Comparison of ENCODE assay signal across 24 cellular contexts in genomic region chr11:35859311-35859710, GRCh38.
"Had no signal": no experiment of that assay in that cellular context is flagged by ENCODE, and none has a peak within 500 bp of the region (broad histone marks: within the 10 kb centered on the region; RNA-seq: fewer than 3 reads in every experiment).

No MANE protein-coding gene starts in this region.

- H3K9me3 ChIP-seq: esophagus squamous epithelium, mucosa of descending colon, pancreas, right lobe of liver, tibial nerve, vagina had no signal

- H3K36me3 ChIP-seq: esophagus squamous epithelium, pancreas, right lobe of liver, tibial nerve, vagina had no signal

- H3K27me3 Mint-ChIP-seq: activated CD8-positive, alpha-beta memory T cell treated with anti-CD3 and anti-CD28 coated beads, Interleukin-2, amount 10 ng/mL, durations not matched to agents 7 days and 5 days had no signal

- H3K36me3 Mint-ChIP-seq: activated CD8-positive, alpha-beta memory T cell treated with anti-CD3 and anti-CD28 coated beads, Interleukin-2, amount 10 ng/mL, durations not matched to agents 7 days and 5 days; activated naive CD8-positive, alpha-beta T cell treated with anti-CD3 and anti-CD28 coated beads for 36 hours; naive B cell had no signal

- H3K4me3 Mint-ChIP-seq: activated CD4-positive, alpha-beta memory T cell treated with anti-CD3 and anti-CD28 coated beads, Interleukin-2, amount 10 ng/mL, durations not matched to agents 7 days and 5 days; activated CD8-positive, alpha-beta memory T cell treated with anti-CD3 and anti-CD28 coated beads, Interleukin-2, amount 10 ng/mL, durations not matched to agents 7 days and 5 days; activated naive CD8-positive, alpha-beta T cell treated with anti-CD3 and anti-CD28 coated beads for 36 hours; dendritic cell treated with granulocyte-macrophage colony-stimulating factor and Interleukin-4, amounts not matched to agents 40 ng/mL and 50 ng/mL, for 4 days; naive B cell; neural crest cell; stimulated activated naive CD8-positive, alpha-beta T cell treated with anti-CD3 and anti-CD28 coated beads, Interleukin-15, Interleukin-2, amounts not matched to agents 100 ng/mL and 50 ng/mL, for 24 hours had no signal

- H3K4me3 ChIP-seq: esophagus squamous epithelium, mucosa of descending colon, pancreas, right lobe of liver, tibial nerve, vagina had no signal

- H3K27me3 ChIP-seq: esophagus squamous epithelium, pancreas, right lobe of liver, tibial nerve, vagina had no signal

- H3K4me1 ChIP-seq: esophagus squamous epithelium, pancreas, right lobe of liver, vagina had no signal

- H3K27ac ChIP-seq: esophagus squamous epithelium, pancreas, right lobe of liver, tibial nerve, vagina had no signal

- DNase-seq: activated CD4-positive, alpha-beta memory T cell treated with anti-CD3 and anti-CD28 coated beads, Interleukin-2, amount 10 ng/mL, durations not matched to agents 7 days and 5 days; activated CD4-positive, alpha-beta T cell treated with anti-CD3 and anti-CD28 coated beads for 48 hours; activated CD4-positive, CD25-positive, alpha-beta regulatory T cell; activated CD8-positive, alpha-beta memory T cell treated with anti-CD3 and anti-CD28 coated beads, Interleukin-2, amount 10 ng/mL, durations not matched to agents 7 days and 5 days; activated naive CD8-positive, alpha-beta T cell treated with anti-CD3 and anti-CD28 coated beads for 36 hours; amygdala; effector memory CD4-positive, alpha-beta T cell; esophagus squamous epithelium; foreskin melanocyte; hypothalamus; mucosa of descending colon; naive B cell; pancreas; right lobe of liver; small intestine; stimulated activated CD4-positive, alpha-beta T cell treated with anti-CD3 and anti-CD28 coated beads, Interleukin-15, amount 100 ng/mL, for 24 hours; stimulated activated CD4-positive, alpha-beta T cell treated with anti-CD3 and anti-CD28 coated beads, Interleukin-2, amount 100 ng/mL, for 48 hours; T-helper 1 cell; T1000 had no signal

- H3K9me3 Mint-ChIP-seq: activated CD4-positive, alpha-beta memory T cell treated with anti-CD3 and anti-CD28 coated beads, Interleukin-2, amount 10 ng/mL, durations not matched to agents 7 days and 5 days; dendritic cell treated with granulocyte-macrophage colony-stimulating factor and Interleukin-4, amounts not matched to agents 40 ng/mL and 50 ng/mL, for 4 days; neural crest cell; stimulated activated naive CD8-positive, alpha-beta T cell treated with anti-CD3 and anti-CD28 coated beads, Interleukin-15, Interleukin-2, amounts not matched to agents 100 ng/mL and 50 ng/mL, for 24 hours had no signal

- H3K27ac Mint-ChIP-seq: activated CD4-positive, alpha-beta memory T cell treated with anti-CD3 and anti-CD28 coated beads, Interleukin-2, amount 10 ng/mL, durations not matched to agents 7 days and 5 days; activated CD8-positive, alpha-beta memory T cell treated with anti-CD3 and anti-CD28 coated beads, Interleukin-2, amount 10 ng/mL, durations not matched to agents 7 days and 5 days; activated naive CD8-positive, alpha-beta T cell treated with anti-CD3 and anti-CD28 coated beads for 36 hours; dendritic cell treated with granulocyte-macrophage colony-stimulating factor and Interleukin-4, amounts not matched to agents 40 ng/mL and 50 ng/mL, for 4 days; stimulated activated naive CD8-positive, alpha-beta T cell treated with anti-CD3 and anti-CD28 coated beads, Interleukin-15, Interleukin-2, amounts not matched to agents 100 ng/mL and 50 ng/mL, for 24 hours had no signal

- H3K4me1 Mint-ChIP-seq: activated CD4-positive, alpha-beta memory T cell treated with anti-CD3 and anti-CD28 coated beads, Interleukin-2, amount 10 ng/mL, durations not matched to agents 7 days and 5 days; activated CD8-positive, alpha-beta memory T cell treated with anti-CD3 and anti-CD28 coated beads, Interleukin-2, amount 10 ng/mL, durations not matched to agents 7 days and 5 days; activated naive CD8-positive, alpha-beta T cell treated with anti-CD3 and anti-CD28 coated beads for 36 hours; naive B cell; neural crest cell had no signal
